In genomic region chr10:122473116-122473515, GRCh38 we compare ENCODE assay signal across 23 cellular contexts. TPM values are rescaled to one million over a fixed set of nuclear protein-coding genes. Genes with fewer than 3 reads are reported as not detected.
DNase-seq lines count a peak whose midpoint lies in the region; ATAC-seq and TF ChIP-seq lines count a peak whose summit lies in the region.
"Had no signal": no experiment of that assay in that cellular context is flagged by ENCODE, and none has a peak within 500 bp of the region (broad histone marks: within the 10 kb centered on the region; RNA-seq: fewer than 3 reads in every experiment).

No MANE protein-coding gene starts in this region.

- peaks cover 16% of the 10 kb centered on the region for H3K4me1 ChIP-seq in right cardiac atrium (ENCODE audit: control insufficient read depth, insufficient read depth, low read length)
- H3K4me1 ChIP-seq: BE2C had no signal

- H3K9me3 Mint-ChIP-seq in chondrocyte (ENCODE audit: low read depth) = no peaks in the 10 kb centered on the region
- H3K9me3 Mint-ChIP-seq in T-cell = no peaks in the 10 kb centered on the region
- H3K9me3 Mint-ChIP-seq: HFFc6 had no signal

- no peak overlapping the region for H3K4me3 ChIP-seq in right cardiac atrium (ENCODE audit: low read length)
- H3K4me3 ChIP-seq: HAP-1, MG63, PC-9 had no signal

- peaks cover 3% of the 10 kb centered on the region for H3K36me3 Mint-ChIP-seq in chondrocyte (ENCODE audit: low read depth)
- no peaks in the 10 kb centered on the region for H3K36me3 Mint-ChIP-seq in T-cell

- DNase-seq in Right ventricle myocardium superior = peak; percentile 30
- no peak for DNase-seq in right cardiac atrium
- no peak for DNase-seq in chondrocyte (ENCODE audit: low spot score)
- peak; percentile 75 for DNase-seq in mesenteric fat pad (ENCODE audit: low spot score)
- no peak for DNase-seq in activated gamma-delta T cell (lab: John Stamatoyannopoulos, UW)
- no peak for DNase-seq in pons (ENCODE audit: low spot score)
- no peak for DNase-seq in T-cell
- DNase-seq: BE2C, Calu3, DMS79 treated with DMSO at 0.1 percent for 48 hours, GF-D8, GOT3, HFFc6, KG1, MG63, NCI-H2029, NCI-H446, NCI-H526 treated with DMSO at 0.1 percent for 48 hours, PC-9, RPMI8226, SHP77 treated with DMSO at 0.1 percent for 48 hours had no signal

- CTCF ChIA-PET in T-cell (lab: Charles Lee) = interaction anchor here in 1 of 2 donors (0.6 kb wide), 1 partner anchor 91 kb away, joined by 3 read pairs; no protein-coding TSS in a partner anchor

- no peak for TF ChIP-seq CTCF in chondrocyte (IDR thresholded peaks at IDR 0.05)

- POLR2A ChIA-PET in T-cell (lab: Charles Lee) = no interaction called here

- H3K27ac ChIP-seq in right cardiac atrium (ENCODE audit: low read length) = no peak overlapping the region
- H3K27ac ChIP-seq: 22Rv1, PC-9 had no signal

- ATAC-seq in Right ventricle myocardium superior (ENCODE audit: poor library complexity) (no peak), right cardiac atrium (no peak), T-cell (replicated peaks in 1 of 4) (no peak)

- H3K4me1 Mint-ChIP-seq in chondrocyte (ENCODE audit: low read depth) (peaks cover 96% of the 10 kb centered on the region), T-cell (peaks cover 6 to 11% (median 8%) of the 10 kb centered on the region in 3 donors)

- H3K27me3 ChIP-seq in right cardiac atrium (ENCODE audit: control insufficient read depth, insufficient read depth) = no peaks in the 10 kb centered on the region
- H3K27me3 ChIP-seq: MG63 had no signal

- no peaks in the 10 kb centered on the region for H3K9me3 ChIP-seq in right cardiac atrium (ENCODE audit: control insufficient read depth, low read length)
- H3K9me3 ChIP-seq: BE2C, HAP-1, MG63 had no signal

- H3K27me3 Mint-ChIP-seq in chondrocyte (ENCODE audit: low read depth) (no peaks in the 10 kb centered on the region), T-cell (peaks cover 14 to 35% of the 10 kb centered on the region in 2 donors)

- H3K4me3 Mint-ChIP-seq in chondrocyte (ENCODE audit: unreplicated experiment) (no peak overlapping the region), T-cell (no peak overlapping the region)
- H3K4me3 Mint-ChIP-seq: HFFc6 had no signal

- intact Hi-C loops in Right ventricle myocardium superior (cut with DNase I) = no loop called here
- intact Hi-C loops in right cardiac atrium (cut with DNase I) = no loop called here

- WGBS in right cardiac atrium = 70% methylated on average over 8 of the region's 8 CpGs

- peak overlapping the region; percentile 99 for H3K27ac Mint-ChIP-seq in chondrocyte (ENCODE audit: unreplicated experiment)
- no peak overlapping the region for H3K27ac Mint-ChIP-seq in T-cell
- H3K27ac Mint-ChIP-seq: HFFc6 had no signal

RNA-seq across cellular contexts. Expression of gene HTRA1, which starts 11.8 kb away (rescaled TPM):
- total RNA-seq in Right ventricle myocardium superior (40.9 TPM), right cardiac atrium (10 to 100 TPM; 40.5 to 49.7 (median 42.9) TPM), chondrocyte (1,260 to 1,504 TPM (median 1,485 TPM) in 3 replicates), mesenteric fat pad (191 TPM), T-cell (under 1 TPM in 3 of 5 donors, not detected in 2; 0.51 to 0.56 (median 0.55) TPM)
- polyA plus RNA-seq in right cardiac atrium = 46.1 TPM

RNA-seq across cellular contexts. Expression of gene ARMS2, which starts 18.7 kb away (rescaled TPM):
- total RNA-seq in Right ventricle myocardium superior (not detected), right cardiac atrium (not detected), chondrocyte (0.62 to 1.1 TPM in 2 of 3 replicates, not detected in the other), mesenteric fat pad (0.42 TPM), T-cell (not detected)
- not detected for polyA plus RNA-seq in right cardiac atrium
- total RNA-seq: Calu3, HFFc6, PC-9 had no signal

Comparison
In these comparisons a context has a peak if more than half of its experiments do, and no peak if none do; other contexts are left out.
1. DNase-seq: peak in Right ventricle myocardium superior (single experiment) and mesenteric fat pad (single experiment); none in right cardiac atrium (0 of 3), chondrocyte (single experiment), activated gamma-delta T cell (single experiment), pons (single experiment) and T-cell (0 of 34).
2. RNA of gene HTRA1, which starts 11.8 kb away (total RNA-seq): 1,260 to 1,504 TPM in chondrocyte, 191 TPM in mesenteric fat pad (single experiment), 40.5 to 49.7 TPM in right cardiac atrium and 40.9 TPM in Right ventricle myocardium superior (single experiment); 0.51 to 0.56 TPM in T-cell; every median in the first group is over 10 times any median in the second.